ENCODE assay signal across 25 cellular contexts in genomic region chr11:17803751-17804334, GRCh38.
DNase-seq lines count a peak whose midpoint lies in the region; ATAC-seq and TF ChIP-seq lines count a peak whose summit lies in the region.
"Had no signal": no experiment of that assay in that cellular context is flagged by ENCODE, and none has a peak within 500 bp of the region (broad histone marks: within the 10 kb centered on the region; RNA-seq: fewer than 3 reads in every experiment).

No MANE protein-coding gene starts in this region.

- no peaks in the 10 kb centered on the region for H3K9me2 ChIP-seq in neural cell (ENCODE audit: insufficient read depth, low read length)

- peak overlapping the region; percentile 6 for H3K27ac ChIP-seq in angular gyrus (ENCODE audit: low read depth, low read length)
- H3K27ac ChIP-seq in neural cell (ENCODE audit: low read length) = no peak overlapping the region
- H3K27ac ChIP-seq: A549, body of pancreas, foreskin keratinocyte had no signal

- no peak for ATAC-seq in GM21717 (IDR thresholded peaks at IDR 0.05; ENCODE audit: unreplicated experiment)
- ATAC-seq: A549; activated naive CD8-positive, alpha-beta T cell treated with anti-CD3 and anti-CD28 coated beads, Interleukin-2, amount 50 U/mL, for 24 hours; body of pancreas; esophagus mucosa; foreskin keratinocyte; HCT116; left ventricle myocardium superior; naive thymus-derived CD8-positive, alpha-beta T cell had no signal

- no peak overlapping the region for H3K4me2 ChIP-seq in neural cell (ENCODE audit: low read length)
- H3K4me2 ChIP-seq: A549 had no signal

- H3F3A ChIP-seq in neural cell (ENCODE audit: insufficient read depth, low read length, poor library complexity, severe bottlenecking) = no peaks in the 10 kb centered on the region

- H4K20me1 ChIP-seq in neural cell (ENCODE audit: insufficient read depth) = no peaks in the 10 kb centered on the region

- no peak overlapping the region for H2AFZ ChIP-seq in neural cell (ENCODE audit: low read depth, low read length)

- no peak for TF ChIP-seq CTCF in neural cell (IDR thresholded peaks at IDR 0.05; ENCODE audit: poor library complexity, severe bottlenecking)

- H3K27me3 ChIP-seq in neural cell (ENCODE audit: insufficient read depth, low read depth, low read length) = no peaks in the 10 kb centered on the region
- H3K27me3 ChIP-seq: body of pancreas, foreskin keratinocyte had no signal

- no peaks in the 10 kb centered on the region for H3K36me3 ChIP-seq in neural cell (ENCODE audit: insufficient read depth, low read length)

- TF ChIP-seq RAD21 in neural cell (conservative IDR thresholded peaks at IDR 0.05) = no peak

- H3K9ac ChIP-seq in neural cell (ENCODE audit: low read length) = no peak overlapping the region

- no peak overlapping the region for H3K4me3 ChIP-seq in neural cell (ENCODE audit: low read length)
- H3K4me3 ChIP-seq: A549, body of pancreas had no signal

- no peaks in the 10 kb centered on the region for H3K9me3 ChIP-seq in neural cell (ENCODE audit: low read length)
- H3K9me3 ChIP-seq: A549, body of pancreas had no signal

- no peaks in the 10 kb centered on the region for H3K79me2 ChIP-seq in neural cell (replicated peaks; ENCODE audit: insufficient read depth, low read length)

- peak; percentile 14 for TF ChIP-seq EP300 in neural cell (conservative IDR thresholded peaks at IDR 0.05; ENCODE audit: poor library complexity, severe bottlenecking)

- DNase-seq in NCI-H1105 treated with DMSO at 0.1 percent for 48 hours (lab: John Stamatoyannopoulos, UW) (peak; percentile 51), NCI-H1105 (lab: John Stamatoyannopoulos, UW) (no peak), NCI-H2029 (lab: John Stamatoyannopoulos, UW) (peak; percentile 68), glomerular visceral epithelial cell (ENCODE audit: extremely low spot score) (no peak)
- no peak for DNase-seq in activated naive CD4-positive, alpha-beta T cell treated with anti-CD3 and anti-CD28 coated beads, Interleukin-2, amount 50 U/mL, for 16 hours
- DNase-seq: activated CD4-positive, alpha-beta memory T cell treated with anti-CD3 and anti-CD28 coated beads, Interleukin-2, amount 10 ng/mL, durations not matched to agents 7 days and 5 days; activated effector memory CD4-positive, alpha-beta T cell treated with anti-CD3 and anti-CD28 coated beads, Interleukin-2, amount 50 U/mL, for 16 hours; activated naive CD8-positive, alpha-beta T cell treated with anti-CD3 and anti-CD28 coated beads, Interleukin-2, amount 50 U/mL, for 24 hours; body of pancreas; EL; foreskin keratinocyte; left ventricle myocardium superior; midbrain; MM.1S; naive thymus-derived CD8-positive, alpha-beta T cell; NCI-H1694 treated with DMSO at 0.1 percent for 48 hours; NCI-H526; RPMI8226; T-helper 1 cell had no signal

TF ChIP-seq in neural cell, 6 proteins besides CTCF, POLR2A, EP300 and RAD21:
- TF ChIP-seq MXI1 (conservative IDR thresholded peaks at IDR 0.05; ENCODE audit: poor library complexity, severe bottlenecking) = no peak
- TF ChIP-seq REST (IDR thresholded peaks at IDR 0.05; ENCODE audit: borderline replicate concordance) = no peak
- no peak for TF ChIP-seq TAF1 (IDR thresholded peaks at IDR 0.05; ENCODE audit: low read depth)
- no peak for TF ChIP-seq POLR2AphosphoS5 (IDR thresholded peaks at IDR 0.05)
- TF ChIP-seq SMC3 (conservative IDR thresholded peaks at IDR 0.05; ENCODE audit: poor library complexity) = no peak
- TF ChIP-seq EZH2 (IDR thresholded peaks at IDR 0.05; ENCODE audit: borderline replicate concordance, insufficient read depth, low read length, poor library complexity, severe bottlenecking) = no peak
TF ChIP-seq in neural cell: peak in this region for 0.

Comparison
In these comparisons a context has a peak if more than half of its experiments do, and no peak if none do; other contexts are left out.
1. DNase-seq: peak in NCI-H1105 treated with DMSO at 0.1 percent for 48 hours (single experiment) and NCI-H2029 (single experiment); none in NCI-H1105 (single experiment), activated naive CD4-positive, alpha-beta T cell treated with anti-CD3 and anti-CD28 coated beads, Interleukin-2, amount 50 U/mL, for 16 hours (single experiment) and glomerular visceral epithelial cell (single experiment).